Comparison of ENCODE assay signal across 26 cellular contexts in the genomic region with DNA sequence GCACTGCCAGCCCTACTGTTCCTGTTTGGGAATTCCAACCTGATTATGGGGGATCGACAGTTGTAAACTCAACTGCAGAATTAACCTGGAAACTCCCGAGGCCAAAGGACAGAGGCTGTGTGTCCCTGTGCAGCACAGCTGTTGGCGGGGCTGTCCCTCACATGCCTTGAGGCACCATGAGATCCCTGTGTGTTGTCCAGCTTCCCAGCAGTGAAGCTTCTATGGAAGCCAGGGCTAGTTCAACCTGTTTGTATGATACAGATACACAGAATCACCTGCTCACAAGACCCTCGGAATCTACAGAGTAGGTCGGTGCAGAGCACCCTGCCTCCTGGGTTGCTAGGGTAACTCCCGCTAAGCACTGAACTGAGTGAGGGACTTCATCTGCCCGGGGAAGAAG.
"Had no signal": no experiment of that assay in that cellular context is flagged by ENCODE, and none has a peak within 500 bp of the region (broad histone marks: within the 10 kb centered on the region; RNA-seq: fewer than 3 reads in every experiment).

No MANE protein-coding gene starts in this region.

- H3K27ac Mint-ChIP-seq: activated naive CD4-positive, alpha-beta T cell treated with anti-CD3 and anti-CD28 coated beads for 36 hours; activated naive CD8-positive, alpha-beta T cell treated with anti-CD3 and anti-CD28 coated beads for 36 hours had no signal

- H3K9me3 Mint-ChIP-seq: activated naive CD4-positive, alpha-beta T cell treated with anti-CD3 and anti-CD28 coated beads for 36 hours; activated naive CD8-positive, alpha-beta T cell treated with anti-CD3 and anti-CD28 coated beads for 36 hours; brain; naive thymus-derived CD4-positive, alpha-beta T cell had no signal

- DNase-seq: activated CD4-positive, alpha-beta T cell treated with anti-CD3 and anti-CD28 coated beads for 4 hours; activated CD4-positive, alpha-beta T cell treated with anti-CD3 and anti-CD28 coated beads, Interleukin-2, amount 50 U/mL, for 4 hours; activated CD8-positive, alpha-beta memory T cell treated with anti-CD3 and anti-CD28 coated beads for 24 hours; activated effector memory CD4-positive, alpha-beta T cell treated with Interleukin-2 at 50 U/mL for 16 hours; activated naive CD4-positive, alpha-beta T cell treated with anti-CD3 and anti-CD28 coated beads for 36 hours; activated naive CD8-positive, alpha-beta T cell treated with anti-CD3 and anti-CD28 coated beads for 36 hours; adrenal gland; aorta; cerebellar nuclear complex; colonic mucosa; dorsolateral prefrontal cortex; effector memory CD4-positive, alpha-beta T cell; erythroblast; gastrocnemius medialis; glutamatergic neuron; left cardiac atrium; left ventricle myocardium superior; mammary epithelial cell; midbrain; naive thymus-derived CD4-positive, alpha-beta T cell; nucleus accumbens; pancreas; stimulated activated CD4-positive, alpha-beta T cell treated with anti-CD3 and anti-CD28 coated beads, Interleukin-15, amount 100 ng/mL, for 24 hours; stimulated activated CD4-positive, alpha-beta T cell treated with anti-CD3 and anti-CD28 coated beads, Interleukin-2, amount 100 ng/mL, for 24 hours; stimulated activated naive CD4-positive, alpha-beta T cell had no signal

- H3K27me3 Mint-ChIP-seq: activated naive CD8-positive, alpha-beta T cell treated with anti-CD3 and anti-CD28 coated beads for 36 hours; naive thymus-derived CD4-positive, alpha-beta T cell had no signal

- ATAC-seq: gastrocnemius medialis; left cardiac atrium; left ventricle myocardium superior; naive thymus-derived CD4-positive, alpha-beta T cell; pancreas had no signal

- H3K4me3 Mint-ChIP-seq: activated naive CD4-positive, alpha-beta T cell treated with anti-CD3 and anti-CD28 coated beads for 36 hours; activated naive CD8-positive, alpha-beta T cell treated with anti-CD3 and anti-CD28 coated beads for 36 hours; naive thymus-derived CD4-positive, alpha-beta T cell had no signal
